In the genomic region with DNA sequence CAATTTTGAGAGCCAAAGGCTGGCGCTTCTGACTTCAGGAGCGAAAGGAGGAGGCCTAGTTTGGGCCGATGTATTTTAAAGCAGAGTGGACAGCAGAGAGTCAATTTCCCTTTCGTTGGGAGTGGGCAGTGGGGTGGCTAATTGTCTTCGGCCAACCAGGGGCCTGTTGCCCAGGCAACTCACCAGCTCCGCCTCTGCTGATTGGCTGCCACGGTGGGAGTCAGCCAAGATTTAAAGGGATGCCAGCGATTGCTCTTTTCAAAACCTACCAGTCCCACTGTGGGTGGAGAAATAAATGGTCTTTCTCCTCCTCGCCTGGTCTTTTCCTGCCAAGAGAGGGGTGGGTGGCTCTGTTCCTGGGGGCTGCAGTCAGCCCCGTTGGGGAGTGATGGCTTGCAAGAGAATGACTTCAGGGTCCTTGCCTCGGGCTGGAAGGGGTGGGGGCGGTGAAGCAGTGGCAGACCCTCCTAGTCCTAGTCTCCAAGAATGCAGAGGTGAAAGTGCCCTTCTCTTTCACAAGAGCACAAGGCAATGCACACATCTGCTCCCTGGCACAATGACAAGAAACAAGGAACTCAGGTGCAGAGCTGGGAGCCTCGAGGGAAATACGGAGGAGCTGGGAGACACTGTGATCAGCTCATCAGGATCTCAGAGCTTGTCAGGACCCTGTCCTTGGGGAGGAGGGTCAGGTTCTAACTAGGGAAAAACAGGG, we compare ENCODE assay signal across 9 cellular contexts. TPM values are rescaled to one million over a fixed set of nuclear protein-coding genes. Genes with fewer than 3 reads are reported as not detected.
A peak's percentile ranks its signal among the peaks of the same experiment; 100 is the strongest.
DNase-seq lines count a peak whose midpoint lies in the region; ATAC-seq and TF ChIP-seq lines count a peak whose summit lies in the region.
"Had no signal": no experiment of that assay in that cellular context is flagged by ENCODE, and none has a peak within 500 bp of the region (broad histone marks: within the 10 kb centered on the region; RNA-seq: fewer than 3 reads in every experiment).

No MANE protein-coding gene starts in this region.

- H3K27ac ChIP-seq in iPS-20b (ENCODE audit: low read length) (no peak overlapping the region), thyroid gland (peak overlapping the region in 2 of 3 donors; percentile 38 to 70), esophagus squamous epithelium (no peak overlapping the region)

- no peaks in the 10 kb centered on the region for H3K36me3 Mint-ChIP-seq in activated CD4-positive, alpha-beta T cell treated with anti-CD3 and anti-CD28 coated beads for 36 hours (ENCODE audit: low read depth)

- H3K27ac Mint-ChIP-seq in activated CD4-positive, alpha-beta T cell treated with anti-CD3 and anti-CD28 coated beads for 36 hours, result no peak overlapping the region

- H3K27me3 ChIP-seq in adipocyte (replicated peaks; ENCODE audit: control insufficient read depth, insufficient read depth, low read length) (peaks cover 7% of the 10 kb centered on the region), iPS-20b (ENCODE audit: insufficient read depth, low read length) (no peaks in the 10 kb centered on the region), thyroid gland (no peaks in the 10 kb centered on the region), esophagus squamous epithelium (peaks cover 0 to 22% (median 0%) of the 10 kb centered on the region in 4 donors)

- no peak for DNase-seq in activated CD4-positive, alpha-beta T cell treated with anti-CD3 and anti-CD28 coated beads for 36 hours
- no peak for DNase-seq in activated CD4-positive, alpha-beta T cell treated with anti-CD3 and anti-CD28 coated beads, Interleukin-2, amount 50 U/mL, for 48 hours
- DNase-seq in adipocyte (ENCODE audit: low read depth) (peak; percentile 8), thyroid gland (peak; percentile 46 to 49), esophagus squamous epithelium (lab: John Stamatoyannopoulos, UW) (no peak)

- peaks cover 12% of the 10 kb centered on the region for H3K4me1 ChIP-seq in adipocyte (ENCODE audit: control insufficient read depth, insufficient read depth, low read length)
- H3K4me1 ChIP-seq in iPS-20b (ENCODE audit: insufficient read depth, low read length), result no peaks in the 10 kb centered on the region; the same call in 1 of the 2 replicates
- H3K4me1 ChIP-seq in thyroid gland, result peaks cover 21 to 27% of the 10 kb centered on the region in 2 donors
- peaks cover 0 to 22% (median 7%) of the 10 kb centered on the region in 3 donors for H3K4me1 ChIP-seq in esophagus squamous epithelium

- POLR2A ChIA-PET in activated CD4-positive, alpha-beta T cell treated with anti-CD3 and anti-CD28 coated beads for 36 hours (lab: Charles Lee), result interaction anchor here (0.6 kb wide), 1 partner anchor 13 kb away, joined by 3 read pairs; no protein-coding TSS in a partner anchor

- H3K27me3 Mint-ChIP-seq in activated CD4-positive, alpha-beta T cell treated with anti-CD3 and anti-CD28 coated beads for 36 hours, result no peaks in the 10 kb centered on the region

- no peak overlapping the region for H3K4me3 Mint-ChIP-seq in activated CD4-positive, alpha-beta T cell treated with anti-CD3 and anti-CD28 coated beads for 36 hours

- H3K36me3 ChIP-seq in adipocyte (ENCODE audit: control insufficient read depth, insufficient read depth, low read length, severe bottlenecking) (no peaks in the 10 kb centered on the region), iPS-20b (ENCODE audit: insufficient read depth, low read depth, low read length) (no peaks in the 10 kb centered on the region), thyroid gland (no peaks in the 10 kb centered on the region), esophagus squamous epithelium (peaks cover 0 to 13% (median 0%) of the 10 kb centered on the region in 3 donors)

- CTCF ChIA-PET in activated CD4-positive, alpha-beta T cell treated with anti-CD3 and anti-CD28 coated beads for 36 hours (lab: Charles Lee), result interaction anchor here (0.6 to 2.6 kb wide), 14 partner anchors 8 to 107 kb away, joined by 3 to 30 read pairs (median 3); no protein-coding TSS in a partner anchor

- H3K9me3 Mint-ChIP-seq in activated CD4-positive, alpha-beta T cell treated with anti-CD3 and anti-CD28 coated beads for 36 hours (ENCODE audit: low read depth), result no peaks in the 10 kb centered on the region

- TF ChIP-seq POLR2A in thyroid gland (IDR thresholded peaks at IDR 0.05) (no peak), esophagus squamous epithelium (IDR thresholded peaks at IDR 0.05) (no peak)

- ATAC-seq in activated CD4-positive, alpha-beta T cell treated with anti-CD3 and anti-CD28 coated beads for 36 hours, result peak; percentile 13
- ATAC-seq in GM18909 (IDR thresholded peaks at IDR 0.05; ENCODE audit: poor library complexity, unreplicated experiment) (no peak), GM18870 (IDR thresholded peaks at IDR 0.05; ENCODE audit: unreplicated experiment) (no peak)

- peak overlapping the region; percentile 36 for H3K9ac ChIP-seq in adipocyte (ENCODE audit: low read length)
- H3K9ac ChIP-seq in iPS-20b (ENCODE audit: low read depth, low read length), result no peak overlapping the region

- H3K9me3 ChIP-seq in adipocyte (ENCODE audit: control insufficient read depth, low read length) (no peaks in the 10 kb centered on the region), iPS-20b (ENCODE audit: insufficient read depth, low read depth, low read length) (no peaks in the 10 kb centered on the region), thyroid gland (no peaks in the 10 kb centered on the region), esophagus squamous epithelium (no peaks in the 10 kb centered on the region)

- 42 to 44% methylated on average over 12 to 14 of the region's 14 CpGs for WGBS in thyroid gland, 2 donors
- WGBS in esophagus squamous epithelium, 2 donors, result 34 to 53% methylated on average over 8 to 10 of the region's 14 CpGs

- intact Hi-C loops in activated CD4-positive, alpha-beta T cell treated with anti-CD3 and anti-CD28 coated beads for 36 hours (cut with DNase I, micrococcal nuclease), result loop anchor here (1.0 to 10.0 kb wide), 9 partner anchors 37 to 191 kb away; a partner anchor contains a TSS
- intact Hi-C loops in thyroid gland (cut with DNase I) (loop anchor here (5.0 kb wide), 1 partner anchor 46 kb away; no protein-coding TSS in a partner anchor), esophagus squamous epithelium (cut with DNase I) (no loop called here)

- TF ChIP-seq CTCF in thyroid gland (IDR thresholded peaks at IDR 0.05) (no peak), esophagus squamous epithelium (IDR thresholded peaks at IDR 0.05) (no peak)

- H3K4me3 ChIP-seq in adipocyte (ENCODE audit: low read length) (no peak overlapping the region), iPS-20b (ENCODE audit: low read length) (peak overlapping the region; percentile 32; the same call in 1 of the 2 replicates), thyroid gland (replicated peaks in 1 of 3) (no peak overlapping the region), esophagus squamous epithelium (no peak overlapping the region)

- H3K4me1 Mint-ChIP-seq in activated CD4-positive, alpha-beta T cell treated with anti-CD3 and anti-CD28 coated beads for 36 hours, result peaks cover 22% of the 10 kb centered on the region

RNA-seq across cellular contexts. Expression of a gene that starts 37.7 kb away (rescaled TPM):
- 10 to 100 TPM in 1 of 2 experiments, 1 to 10 TPM in 1; 9.0 to 10.6 TPM for total RNA-seq in activated CD4-positive, alpha-beta T cell treated with anti-CD3 and anti-CD28 coated beads for 36 hours
- total RNA-seq in thyroid gland (10 to 100 TPM; 27.3 to 52.9 (median 45.1) TPM), esophagus squamous epithelium (10 to 100 TPM; 17.4 to 98.7 (median 56.6) TPM)

RNA-seq across cellular contexts. Expression of a gene that starts 41.3 kb away (rescaled TPM):
- 10 to 100 TPM; 12.0 to 12.9 TPM for total RNA-seq in activated CD4-positive, alpha-beta T cell treated with anti-CD3 and anti-CD28 coated beads for 36 hours
- total RNA-seq in thyroid gland (10 to 100 TPM; 11.5 to 37.1 (median 20.6) TPM), esophagus squamous epithelium (1 to 10 TPM in 3 of 4 donors, under 1 TPM in 1; 0.49 to 4.8 (median 1.8) TPM)
- total RNA-seq: epithelial cell of proximal tubule had no signal

RNA-seq across cellular contexts. Expression of a gene that starts 51.7 kb away (rescaled TPM):
- 1 to 10 TPM in 1 of 2 experiments, under 1 TPM in 1; 0.86 to 1.1 TPM for total RNA-seq in activated CD4-positive, alpha-beta T cell treated with anti-CD3 and anti-CD28 coated beads for 36 hours
- total RNA-seq in thyroid gland (under 1 TPM in 1 of 4 donors, not detected in 3; 0.56 TPM), esophagus squamous epithelium (under 1 TPM in 1 of 4 donors, not detected in 3; 0.26 TPM)
- total RNA-seq: epithelial cell of proximal tubule had no signal

Comparison
In these comparisons a context has a peak if more than half of its experiments do, and no peak if none do; other contexts are left out.
1. DNase-seq: peak in adipocyte (single experiment) and thyroid gland (2 of 2); none in activated CD4-positive, alpha-beta T cell treated with anti-CD3 and anti-CD28 coated beads for 36 hours (single experiment), activated CD4-positive, alpha-beta T cell treated with anti-CD3 and anti-CD28 coated beads, Interleukin-2, amount 50 U/mL, for 48 hours (0 of 2) and esophagus squamous epithelium (single experiment).
2. H3K27ac ChIP-seq: peak in thyroid gland (2 of 3); none in iPS-20b (single experiment) and esophagus squamous epithelium (0 of 4).